In the genomic region with DNA sequence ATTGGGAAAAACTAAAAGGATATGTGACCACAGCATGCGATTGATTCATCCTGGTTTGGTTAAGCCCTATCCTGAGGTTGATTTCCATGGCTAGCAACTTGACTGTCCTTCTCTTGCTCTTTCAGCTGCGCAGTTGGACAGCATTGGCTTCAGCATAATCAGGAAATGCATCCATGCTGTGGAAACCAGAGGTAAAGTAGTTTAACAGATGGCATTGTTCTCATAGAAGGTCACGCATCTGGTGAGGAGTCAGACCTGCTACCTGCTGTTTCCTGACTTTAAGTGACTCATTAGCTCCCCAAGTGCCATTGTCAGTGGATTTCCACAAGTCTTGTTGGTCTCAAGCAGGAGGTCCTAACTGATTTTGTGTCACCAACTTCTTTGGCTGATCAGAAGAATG, we compare ENCODE assay signal across 11 cellular contexts.
DNase-seq lines count a peak whose midpoint lies in the region; ATAC-seq, FAIRE-seq and TF ChIP-seq lines count a peak whose summit lies in the region.
"Had no signal": no experiment of that assay in that cellular context is flagged by ENCODE, and none has a peak within 500 bp of the region (broad histone marks: within the 10 kb centered on the region; RNA-seq: fewer than 3 reads in every experiment).

No MANE protein-coding gene starts in this region.

- no peaks in the 10 kb centered on the region for H3K9me3 ChIP-seq in liver (ENCODE audit: control insufficient read depth in 4 of 4, low read length in 3 of 4)
- no peaks in the 10 kb centered on the region for H3K9me3 ChIP-seq in HepG2 (ENCODE audit: low read length)
- no peaks in the 10 kb centered on the region for H3K9me3 ChIP-seq in OCI-LY7 (ENCODE audit: low read length)
- H3K9me3 ChIP-seq in Karpas-422 (ENCODE audit: low read length), result no peaks in the 10 kb centered on the region
- no peaks in the 10 kb centered on the region for H3K9me3 ChIP-seq in SK-N-SH

- H3K4me2 ChIP-seq in HepG2 (ENCODE audit: low read depth, low read length), result no peak overlapping the region
- H3K4me2 ChIP-seq in OCI-LY7 (ENCODE audit: low read length), result no peak overlapping the region
- no peak overlapping the region for H3K4me2 ChIP-seq in Karpas-422 (ENCODE audit: low read depth, low read length, poor library complexity, severe bottlenecking)
- no peak overlapping the region for H3K4me2 ChIP-seq in SK-N-SH

- H3K4me1 ChIP-seq in liver (ENCODE audit: control insufficient read depth in 4 of 4, insufficient read depth in 4 of 4, low read length in 3 of 4) (no peaks in the 10 kb centered on the region), HepG2 (ENCODE audit: insufficient read depth, low read length) (no peaks in the 10 kb centered on the region), OCI-LY7 (ENCODE audit: insufficient read depth, low read length, poor library complexity, severe bottlenecking) (no peaks in the 10 kb centered on the region), Karpas-422 (ENCODE audit: low read length) (peaks cover 54% of the 10 kb centered on the region), SK-N-SH (ENCODE audit: control insufficient read depth in 1 of 2, insufficient read depth in 2 of 2, low read depth in 1 of 2, low read length in 1 of 2) (peaks cover 2 to 11% of the 10 kb centered on the region in 2 experiments; a peak in 3 of 4 replicates)

- no peaks in the 10 kb centered on the region for H3K79me2 ChIP-seq in HepG2 (ENCODE audit: insufficient read depth, low read length)
- H3K79me2 ChIP-seq in OCI-LY7 (ENCODE audit: insufficient read depth, low read depth, low read length), result no peaks in the 10 kb centered on the region
- H3K79me2 ChIP-seq in Karpas-422 (ENCODE audit: low read length), result no peaks in the 10 kb centered on the region
- H3K79me2 ChIP-seq in SK-N-SH (ENCODE audit: insufficient read depth), result no peaks in the 10 kb centered on the region

- no peak overlapping the region for H3K9ac ChIP-seq in liver (ENCODE audit: low read depth in 1 of 2, low read length in 2 of 2)
- no peak overlapping the region for H3K9ac ChIP-seq in HepG2 (ENCODE audit: insufficient read depth, low read depth, low read length)
- no peak overlapping the region for H3K9ac ChIP-seq in Karpas-422 (ENCODE audit: low read length)
- H3K9ac ChIP-seq in SK-N-SH, result no peak overlapping the region

- peaks cover 2% of the 10 kb centered on the region for H3K27me3 Mint-ChIP-seq in endothelial cell (ENCODE audit: unreplicated experiment)
- H3K27me3 Mint-ChIP-seq: CD4-positive, alpha-beta T cell had no signal

- peaks cover 19% of the 10 kb centered on the region for H3K4me1 Mint-ChIP-seq in endothelial cell (ENCODE audit: unreplicated experiment)

- peaks cover 0 to 5% (median 3%) of the 10 kb centered on the region in 4 donors for H3K36me3 ChIP-seq in liver (ENCODE audit: control insufficient read depth in 4 of 4, insufficient read depth in 3 of 4, low read depth in 1 of 4, low read length in 3 of 4)
- peaks cover 2 to 11% of the 10 kb centered on the region in 2 experiments; a peak in 4 of 5 replicates for H3K36me3 ChIP-seq in HepG2 (replicated peaks in 1 of 2; ENCODE audit: control insufficient read depth in 1 of 2, insufficient read depth in 2 of 2, low read length in 2 of 2)
- H3K36me3 ChIP-seq in OCI-LY7 (ENCODE audit: insufficient read depth, low read length), result no peaks in the 10 kb centered on the region
- H3K36me3 ChIP-seq in Karpas-422 (ENCODE audit: insufficient read depth, low read length), result no peaks in the 10 kb centered on the region
- H3K36me3 ChIP-seq in SK-N-SH (replicated peaks in 1 of 2; ENCODE audit: control insufficient read depth in 1 of 2, insufficient read depth in 2 of 2, low read length in 1 of 2), result peaks cover 0 to 22% of the 10 kb centered on the region in 2 experiments

- no peak for ATAC-seq in HepG2
- ATAC-seq in HG02840 (IDR thresholded peaks at IDR 0.05; ENCODE audit: low FRiP score, unreplicated experiment), result no peak

- H3K27ac ChIP-seq in liver (ENCODE audit: low read depth in 1 of 2, low read length in 2 of 2) (no peak overlapping the region), HepG2 (ENCODE audit: extremely low read length, insufficient read depth, low read length) (no peak overlapping the region), OCI-LY7 (ENCODE audit: low read depth, low read length, poor library complexity, severe bottlenecking) (no peak overlapping the region), Karpas-422 (ENCODE audit: low read length) (no peak overlapping the region), SK-N-SH (ENCODE audit: low read depth in 2 of 2, low read length in 1 of 2) (no peak overlapping the region)

- H3K4me3 ChIP-seq in liver (ENCODE audit: low read depth in 1 of 3, low read length in 3 of 3) (no peak overlapping the region), HepG2 (replicated peaks in 1 of 3; ENCODE audit: insufficient read depth in 1 of 3, low read depth in 2 of 3, low read length in 3 of 3) (no peak overlapping the region), OCI-LY7 (ENCODE audit: low read depth, low read length, poor library complexity, severe bottlenecking) (no peak overlapping the region), Karpas-422 (ENCODE audit: low read length) (no peak overlapping the region), SK-N-SH (ENCODE audit: low read depth in 2 of 2, low read length in 1 of 2) (no peak overlapping the region)

- no peak for TF ChIP-seq POLR2A in HepG2 (IDR thresholded peaks at IDR 0.05; ENCODE audit: insufficient read depth in 1 of 2, low read depth in 2 of 2, low read length in 2 of 2)

- H3K27me3 ChIP-seq in liver (ENCODE audit: control insufficient read depth in 4 of 4, insufficient read depth in 4 of 4, low read length in 3 of 4) (no peaks in the 10 kb centered on the region), HepG2 (ENCODE audit: control insufficient read depth in 1 of 2, insufficient read depth in 2 of 2, low read length in 2 of 2) (no peaks in the 10 kb centered on the region; a peak in 1 of 5 replicates), Karpas-422 (ENCODE audit: low read length) (no peaks in the 10 kb centered on the region), SK-N-SH (ENCODE audit: insufficient read depth) (no peaks in the 10 kb centered on the region)

- TF ChIP-seq EP300 in HepG2 (IDR thresholded peaks at IDR 0.05; ENCODE audit: low read depth in 2 of 2, low read length in 2 of 2) (no peak), HepG2 (CRISPR knock-in tag; IDR thresholded peaks at IDR 0.05; ENCODE audit: borderline replicate concordance) (no peak), SK-N-SH (IDR thresholded peaks at IDR 0.05; ENCODE audit: borderline replicate concordance in 1 of 2, low read depth in 1 of 2, low read length in 1 of 2) (no peak)

- WGBS in liver, result 95% methylated on average over 3 of the region's 3 CpGs
- WGBS in HepG2 (ENCODE audit: low lambda C conversion rate), result 100% methylated on average over 3 of the region's 3 CpGs
- 95% methylated on average over 3 of the region's 3 CpGs for WGBS in SK-N-SH (ENCODE audit: low lambda C conversion rate)

- intact Hi-C loops in HepG2 (cut with micrococcal nuclease; ENCODE audit: unreplicated experiment), result no loop called here
- intact Hi-C loops in OCI-LY7 (cut with micrococcal nuclease; ENCODE audit: unreplicated experiment), result no loop called here

- H3K27ac Mint-ChIP-seq in endothelial cell (ENCODE audit: unreplicated experiment), result peak overlapping the region; percentile 79
- H3K27ac Mint-ChIP-seq: CD4-positive, alpha-beta T cell had no signal

- H3K9me3 Mint-ChIP-seq in endothelial cell (ENCODE audit: unreplicated experiment), result no peaks in the 10 kb centered on the region
- H3K9me3 Mint-ChIP-seq: CD4-positive, alpha-beta T cell had no signal

- in situ Hi-C loops in HepG2 (cut with HindIII; ENCODE audit: extremely low pct_ligation_motif_present, low pct_unique_long_range_greater_than_20kb), result no loop called here

- peaks cover 15% of the 10 kb centered on the region for H3K36me3 Mint-ChIP-seq in endothelial cell (ENCODE audit: low read depth, unreplicated experiment)

- DNase-seq in HepG2 (ENCODE audit: low spot score), result no peak
- DNase-seq in NCI-H2171 (lab: John Stamatoyannopoulos, UW), result peak; percentile 69
- DNase-seq in endothelial cell (ENCODE audit: low spot score), result peak; percentile 20
- DNase-seq in OCI-LY7 (ENCODE audit: low spot score), result no peak
- no peak for DNase-seq in Karpas-422
- no peak for DNase-seq in SK-N-SH
- DNase-seq: CD4-positive, alpha-beta T cell; NCI-H226; stimulated activated CD4-positive, alpha-beta T cell treated with anti-CD3 and anti-CD28 coated beads, Interleukin-2, amount 100 ng/mL, for 48 hours had no signal

- no peak for FAIRE-seq in HepG2 (lab: Jason Lieb, UNC)

- H3K9me2 ChIP-seq in OCI-LY7 (ENCODE audit: insufficient read depth, low read length) (no peaks in the 10 kb centered on the region), Karpas-422 (replicated peaks; ENCODE audit: insufficient read depth, low read length) (no peaks in the 10 kb centered on the region), SK-N-SH (no peaks in the 10 kb centered on the region)

- H3K4me3 Mint-ChIP-seq in endothelial cell (ENCODE audit: unreplicated experiment), result no peak overlapping the region
- H3K4me3 Mint-ChIP-seq: CD4-positive, alpha-beta T cell had no signal

- CTCF ChIA-PET in HepG2 (lab: Yijun Ruan, JAX; ENCODE audit: low intra/inter-chr PET ratio, low total read pairs), result no interaction called here
- CTCF ChIA-PET in OCI-LY7 (lab: Charles Lee; ENCODE audit: unreplicated experiment), result no interaction called here
- CTCF ChIA-PET in SK-N-SH (lab: Yijun Ruan, JAX), result interaction anchor here (1.1 kb wide), 1 partner anchor 12 kb away, joined by 4 read pairs; no protein-coding TSS in a partner anchor

- POLR2A ChIA-PET in HepG2 (lab: Yijun Ruan, JAX), result no interaction called here
- POLR2A ChIA-PET in OCI-LY7 (lab: Charles Lee), result interaction anchor here (0.7 kb wide), 1 partner anchor 152 kb away, joined by 3 read pairs; no protein-coding TSS in a partner anchor
- POLR2A ChIA-PET in SK-N-SH (lab: Yijun Ruan, JAX), result no interaction called here

- TF ChIP-seq RAD21 in liver (IDR thresholded peaks at IDR 0.05) (no peak), HepG2 (CRISPR knock-in tag; IDR thresholded peaks at IDR 0.05) (no peak), SK-N-SH (IDR thresholded peaks at IDR 0.05; ENCODE audit: low read length) (no peak)

- H4K20me1 ChIP-seq in HepG2 (ENCODE audit: insufficient read depth, low read length) (no peaks in the 10 kb centered on the region), OCI-LY7 (ENCODE audit: insufficient read depth, low read length) (no peaks in the 10 kb centered on the region), Karpas-422 (ENCODE audit: insufficient read depth, low read depth, low read length) (no peaks in the 10 kb centered on the region), SK-N-SH (ENCODE audit: insufficient read depth) (no peaks in the 10 kb centered on the region)

- no TSS peak for BruUV-seq in HepG2 (replicated peaks; lab: Mats Ljungman, UMichigan)
- no TSS peak for BruUV-seq in OCI-LY7 (replicated peaks; lab: Mats Ljungman, UMichigan)

- no peak for TF ChIP-seq CTCF in liver (IDR thresholded peaks at IDR 0.05; ENCODE audit: low read depth, low read length, missing input control)
- TF ChIP-seq CTCF in HepG2 (CRISPR knock-in tag; IDR thresholded peaks at IDR 0.05), result no peak
- no peak for TF ChIP-seq CTCF in endothelial cell (IDR thresholded peaks at IDR 0.05; ENCODE audit: unreplicated experiment)
- TF ChIP-seq CTCF in OCI-LY7 (conservative IDR thresholded peaks at IDR 0.05; ENCODE audit: low read length), result no peak
- no peak for TF ChIP-seq CTCF in SK-N-SH (IDR thresholded peaks at IDR 0.05)

- H2AFZ ChIP-seq in HepG2 (ENCODE audit: low read length) (no peak overlapping the region), OCI-LY7 (ENCODE audit: low read length) (no peak overlapping the region), Karpas-422 (ENCODE audit: low read length) (no peak overlapping the region), SK-N-SH (ENCODE audit: low read depth) (no peak overlapping the region)

- H3F3A ChIP-seq in SK-N-SH (replicated peaks; ENCODE audit: insufficient read depth), result peaks cover 13% of the 10 kb centered on the region

Comparison
In these comparisons a context has a peak if more than half of its experiments do, and no peak if none do; other contexts are left out.
1. DNase-seq: peak in NCI-H2171 (single experiment) and endothelial cell (single experiment); none in HepG2 (single experiment), OCI-LY7 (single experiment), Karpas-422 (single experiment) and SK-N-SH (single experiment).